ENCODE assay signal across 26 cellular contexts in the genomic region with DNA sequence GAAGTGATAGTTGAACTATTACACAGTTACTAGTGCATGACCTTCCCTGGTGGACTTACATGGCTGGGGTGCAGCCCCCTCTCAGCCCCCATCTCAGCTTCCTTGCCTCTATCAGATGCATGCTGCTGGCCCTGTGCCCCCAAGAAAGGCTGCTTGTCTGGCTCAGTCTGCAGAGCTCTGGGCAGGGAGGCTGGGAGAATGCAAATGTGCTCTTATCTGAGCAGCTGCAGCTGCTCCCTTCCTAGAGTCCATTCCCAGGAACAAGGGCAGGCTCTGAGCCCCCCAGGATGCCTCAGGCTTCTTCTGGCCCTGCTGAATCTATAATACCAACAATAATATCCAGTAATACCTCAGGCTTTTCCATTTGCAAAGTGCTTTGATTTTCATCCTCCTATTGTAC.
"Had no signal": no experiment of that assay in that cellular context is flagged by ENCODE, and none has a peak within 500 bp of the region (broad histone marks: within the 10 kb centered on the region; RNA-seq: fewer than 3 reads in every experiment).

No MANE protein-coding gene starts in this region.

- H3K27ac Mint-ChIP-seq: activated CD4-positive, alpha-beta memory T cell treated with anti-CD3 and anti-CD28 coated beads for 36 hours; activated CD4-positive, alpha-beta T cell treated with anti-CD3 and anti-CD28 coated beads for 36 hours; activated CD4-positive, alpha-beta T cell treated with anti-CD3 and anti-CD28 coated beads, Interleukin-2, amount 10 ng/mL, durations not matched to agents 24 days and 14 days; activated CD8-positive, alpha-beta memory T cell treated with anti-CD3 and anti-CD28 coated beads, Interleukin-2, amount 10 ng/mL, durations not matched to agents 7 days and 5 days; activated CD8-positive, alpha-beta T cell treated with anti-CD3 and anti-CD28 coated beads, Interleukin-2, amount 10 ng/mL, durations not matched to agents 7 days and 5 days; activated naive CD4-positive, alpha-beta T cell treated with anti-CD3 and anti-CD28 coated beads for 36 hours; activated naive CD4-positive, alpha-beta T cell treated with anti-CD3 and anti-CD28 coated beads, Interleukin-2, amount 50 U/mL, for 72 hours; activated naive CD8-positive, alpha-beta T cell treated with anti-CD3 and anti-CD28 coated beads, Interleukin-2, amount 10 ng/mL, durations not matched to agents 7 days and 5 days; activated T-helper 1 cell treated with anti-CD3 and anti-CD28 coated beads, Interleukin-12 subunit alpha, Interleukin-12 subunit beta, Interleukin-2, Interleukin-4 antibody, amounts not matched to agents 30 ng/mL and 10 ng/mL and 1 ng/mL, durations not matched to agents 14 hours and 24 hours and 36 hours; activated T-helper 2 cell treated with anti-CD3 and anti-CD28 coated beads, Interferon-gamma antibody, Interleukin-2, Interleukin-4, amounts not matched to agents 10 μg/mL and 5 μg/mL and 100 μg/mL, durations not matched to agents 14 hours and 24 hours and 36 hours had no signal

- DNase-seq: activated CD4-positive, alpha-beta memory T cell treated with anti-CD3 and anti-CD28 coated beads for 36 hours; activated CD4-positive, alpha-beta T cell treated with anti-CD3 and anti-CD28 coated beads for 36 hours; activated CD4-positive, alpha-beta T cell treated with anti-CD3 and anti-CD28 coated beads, Interleukin-2, amount 10 ng/mL, durations not matched to agents 24 days and 14 days; activated CD4-positive, CD25-positive, alpha-beta regulatory T cell; activated CD4-positive, CD25-positive, alpha-beta regulatory T cell treated with anti-CD3 and anti-CD28 coated beads, Interleukin-2, amount 50 U/mL, for 72 hours; activated CD8-positive, alpha-beta memory T cell treated with anti-CD3 and anti-CD28 coated beads, Interleukin-2, amount 10 ng/mL, durations not matched to agents 7 days and 5 days; activated CD8-positive, alpha-beta memory T cell treated with anti-CD3 and anti-CD28 coated beads, Interleukin-2, amount 50 U/mL, for 4 hours; activated CD8-positive, alpha-beta T cell treated with anti-CD3 and anti-CD28 coated beads, Interleukin-2, amount 10 ng/mL, durations not matched to agents 7 days and 5 days; activated effector memory CD4-positive, alpha-beta T cell treated with anti-CD3 and anti-CD28 coated beads, Interleukin-2, amount 50 U/mL, for 16 hours; activated naive CD4-positive, alpha-beta T cell treated with anti-CD3 and anti-CD28 coated beads for 36 hours; activated naive CD8-positive, alpha-beta T cell treated with anti-CD3 and anti-CD28 coated beads, Interleukin-2, amount 10 ng/mL, durations not matched to agents 7 days and 5 days; activated T-cell treated with anti-CD3 and anti-CD28 coated beads, Interleukin-2, amount 50 U/mL, for 1 hour; activated T-cell treated with anti-CD3 and anti-CD28 coated beads, Interleukin-2, amount 50 U/mL, for 48 hours; central memory CD4-positive, alpha-beta T cell; cerebellar nuclear complex; colonic mucosa; effector memory CD4-positive, alpha-beta T cell; erythroblast; foreskin keratinocyte; gastrocnemius medialis; heart right ventricle; T-helper 2 cell had no signal

- H3K9me3 Mint-ChIP-seq: activated CD4-positive, alpha-beta T cell treated with anti-CD3 and anti-CD28 coated beads, Interleukin-2, amount 10 ng/mL, durations not matched to agents 24 days and 14 days; activated naive CD8-positive, alpha-beta T cell treated with anti-CD3 and anti-CD28 coated beads, Interleukin-2, amount 10 ng/mL, durations not matched to agents 7 days and 5 days; activated T-helper 2 cell treated with anti-CD3 and anti-CD28 coated beads, Interferon-gamma antibody, Interleukin-2, Interleukin-4, amounts not matched to agents 10 μg/mL and 5 μg/mL and 100 μg/mL, durations not matched to agents 14 hours and 24 hours and 36 hours had no signal

- ATAC-seq: activated CD4-positive, alpha-beta T cell treated with anti-CD3 and anti-CD28 coated beads for 36 hours; activated CD8-positive, alpha-beta memory T cell treated with anti-CD3 and anti-CD28 coated beads, Interleukin-2, amount 10 ng/mL, durations not matched to agents 7 days and 5 days; activated CD8-positive, alpha-beta T cell treated with anti-CD3 and anti-CD28 coated beads, Interleukin-2, amount 10 ng/mL, durations not matched to agents 7 days and 5 days; activated naive CD4-positive, alpha-beta T cell treated with anti-CD3 and anti-CD28 coated beads, Interleukin-2, amount 50 U/mL, for 72 hours; foreskin keratinocyte; gastrocnemius medialis had no signal

- H3K4me3 Mint-ChIP-seq: activated CD4-positive, alpha-beta memory T cell treated with anti-CD3 and anti-CD28 coated beads for 36 hours; activated CD4-positive, alpha-beta T cell treated with anti-CD3 and anti-CD28 coated beads for 36 hours; activated CD4-positive, alpha-beta T cell treated with anti-CD3 and anti-CD28 coated beads, Interleukin-2, amount 10 ng/mL, durations not matched to agents 24 days and 14 days; activated CD8-positive, alpha-beta memory T cell treated with anti-CD3 and anti-CD28 coated beads, Interleukin-2, amount 10 ng/mL, durations not matched to agents 7 days and 5 days; activated CD8-positive, alpha-beta T cell treated with anti-CD3 and anti-CD28 coated beads, Interleukin-2, amount 10 ng/mL, durations not matched to agents 7 days and 5 days; activated naive CD4-positive, alpha-beta T cell treated with anti-CD3 and anti-CD28 coated beads for 36 hours; activated naive CD8-positive, alpha-beta T cell treated with anti-CD3 and anti-CD28 coated beads, Interleukin-2, amount 10 ng/mL, durations not matched to agents 7 days and 5 days; activated T-helper 1 cell treated with anti-CD3 and anti-CD28 coated beads, Interleukin-12 subunit alpha, Interleukin-12 subunit beta, Interleukin-2, Interleukin-4 antibody, amounts not matched to agents 30 ng/mL and 10 ng/mL and 1 ng/mL, durations not matched to agents 14 hours and 24 hours and 36 hours; brain had no signal

- H3K4me1 Mint-ChIP-seq: activated CD4-positive, alpha-beta T cell treated with anti-CD3 and anti-CD28 coated beads for 36 hours; activated CD4-positive, alpha-beta T cell treated with anti-CD3 and anti-CD28 coated beads, Interleukin-2, amount 10 ng/mL, durations not matched to agents 24 days and 14 days; activated CD8-positive, alpha-beta memory T cell treated with anti-CD3 and anti-CD28 coated beads, Interleukin-2, amount 10 ng/mL, durations not matched to agents 7 days and 5 days; activated naive CD8-positive, alpha-beta T cell treated with anti-CD3 and anti-CD28 coated beads, Interleukin-2, amount 10 ng/mL, durations not matched to agents 7 days and 5 days had no signal

- H3K36me3 Mint-ChIP-seq: activated CD4-positive, alpha-beta memory T cell treated with anti-CD3 and anti-CD28 coated beads for 36 hours; activated CD8-positive, alpha-beta memory T cell treated with anti-CD3 and anti-CD28 coated beads, Interleukin-2, amount 10 ng/mL, durations not matched to agents 7 days and 5 days; activated naive CD4-positive, alpha-beta T cell treated with anti-CD3 and anti-CD28 coated beads, Interleukin-2, amount 50 U/mL, for 72 hours; activated naive CD8-positive, alpha-beta T cell treated with anti-CD3 and anti-CD28 coated beads, Interleukin-2, amount 10 ng/mL, durations not matched to agents 7 days and 5 days; brain had no signal

- H3K27me3 Mint-ChIP-seq: activated CD4-positive, alpha-beta memory T cell treated with anti-CD3 and anti-CD28 coated beads for 36 hours; activated CD4-positive, alpha-beta T cell treated with anti-CD3 and anti-CD28 coated beads for 36 hours; activated CD4-positive, alpha-beta T cell treated with anti-CD3 and anti-CD28 coated beads, Interleukin-2, amount 10 ng/mL, durations not matched to agents 24 days and 14 days; activated CD8-positive, alpha-beta memory T cell treated with anti-CD3 and anti-CD28 coated beads, Interleukin-2, amount 10 ng/mL, durations not matched to agents 7 days and 5 days; activated naive CD8-positive, alpha-beta T cell treated with anti-CD3 and anti-CD28 coated beads, Interleukin-2, amount 10 ng/mL, durations not matched to agents 7 days and 5 days had no signal
